Comparison of ENCODE assay signal across 8 cellular contexts in genomic region chr1:20508411-20508771, GRCh38. TPM values are rescaled to one million over a fixed set of nuclear protein-coding genes. Genes with fewer than 3 reads are reported as not detected.
A peak's percentile ranks its signal among the peaks of the same experiment; 100 is the strongest.
DNase-seq lines count a peak whose midpoint lies in the region; ATAC-seq and TF ChIP-seq lines count a peak whose summit lies in the region.

No MANE protein-coding gene starts in this region.

- no peak overlapping the region for H2AK5ac ChIP-seq in trophoblast cell (ENCODE audit: low read length)

- H3K23ac ChIP-seq in trophoblast cell (ENCODE audit: low read length) = no peak overlapping the region

- WGBS in esophagus squamous epithelium, 2 donors = 64 to 75% methylated on average over 4 to 5 of the region's 5 CpGs
- no CpG with 5 or more reads among the region's 5 CpGs for WGBS in trophoblast cell (ENCODE audit: extremely low coverage, insufficient coverage, insufficient read length)

- H3K9ac ChIP-seq in trophoblast cell (ENCODE audit: low read length) = no peak overlapping the region

- TF ChIP-seq CTCF in GM06990 (IDR thresholded peaks at IDR 0.05; ENCODE audit: insufficient read depth, low read length, poor library complexity, severe bottlenecking) (no peak), esophagus squamous epithelium (IDR thresholded peaks at IDR 0.05) (no peak)

- peak overlapping the region; percentile 99 for H4K8ac ChIP-seq in trophoblast cell (ENCODE audit: low read depth, low read length)

- H4K12ac ChIP-seq in trophoblast cell (ENCODE audit: low read depth, low read length) = peak overlapping the region; percentile 79

- no peaks in the 10 kb centered on the region for H3K27me3 ChIP-seq in GM06990 (replicated peaks; ENCODE audit: control insufficient read depth, insufficient read depth, low read length)
- H3K27me3 ChIP-seq in SJSA1 (replicated peaks) = peaks cover 3% of the 10 kb centered on the region; the same call in 1 of the 2 replicates
- H3K27me3 ChIP-seq in esophagus squamous epithelium = peaks cover 0 to 26% (median 0%) of the 10 kb centered on the region in 4 donors
- H3K27me3 ChIP-seq in trophoblast cell (ENCODE audit: insufficient read depth, low read length) = peaks cover 2% of the 10 kb centered on the region

- peak overlapping the region; percentile 74 for H3K18ac ChIP-seq in trophoblast cell (ENCODE audit: low read length)

- peak overlapping the region; percentile 99 for H2AFZ ChIP-seq in trophoblast cell (ENCODE audit: insufficient read depth, low read length, poor library complexity)

- H3K27ac ChIP-seq in SJSA1 (peak overlapping the region; percentile 67), esophagus squamous epithelium (peak overlapping the region; percentile 86 to 94 (median 90)), trophoblast cell (ENCODE audit: low read depth, low read length) (no peak overlapping the region)

- no peak for ATAC-seq in GM21447 (IDR thresholded peaks at IDR 0.05; ENCODE audit: unreplicated experiment)

- no peak overlapping the region for H3K4ac ChIP-seq in trophoblast cell (ENCODE audit: low read depth, low read length)

- H3K4me3 ChIP-seq in GM06990 (replicated peaks; ENCODE audit: low read depth, low read length) (peak overlapping the region; percentile 99), SJSA1 (peak overlapping the region; percentile 87), esophagus squamous epithelium (peak overlapping the region; percentile 85 to 96 (median 90)), trophoblast cell (ENCODE audit: low read depth, low read length) (peak overlapping the region; percentile 96)

- H3K14ac ChIP-seq in trophoblast cell (ENCODE audit: low read length) = peak overlapping the region; percentile 50

- H3K4me2 ChIP-seq in trophoblast cell (ENCODE audit: low read length) = peak overlapping the region; percentile 93

- peaks cover 3% of the 10 kb centered on the region for H3K79me2 ChIP-seq in trophoblast cell (ENCODE audit: control insufficient read depth, insufficient read depth, low read length, poor library complexity)

- H2BK5ac ChIP-seq in trophoblast cell (ENCODE audit: low read depth, low read length, poor library complexity) = no peak overlapping the region

- no peak overlapping the region for H2BK120ac ChIP-seq in trophoblast cell (ENCODE audit: insufficient read depth, low read length, poor library complexity)

- H3K9me3 ChIP-seq in SJSA1 (replicated peaks) = no peaks in the 10 kb centered on the region; the same call in 1 of the 2 replicates
- no peaks in the 10 kb centered on the region for H3K9me3 ChIP-seq in esophagus squamous epithelium
- no peaks in the 10 kb centered on the region for H3K9me3 ChIP-seq in trophoblast cell (ENCODE audit: insufficient read depth, low read depth, low read length)

- peak overlapping the region; percentile 66 for H4K91ac ChIP-seq in trophoblast cell (ENCODE audit: low read depth, low read length)

- H3K4me1 ChIP-seq in SJSA1 (replicated peaks) (no peaks in the 10 kb centered on the region; the same call in 1 of the 2 replicates), esophagus squamous epithelium (peaks cover 8 to 44% (median 21%) of the 10 kb centered on the region in 3 donors), trophoblast cell (ENCODE audit: control insufficient read depth in 1 of 2, insufficient read depth in 2 of 2, low read length in 2 of 2) (peaks cover 2 to 3% of the 10 kb centered on the region in 2 experiments)

- intact Hi-C loops in esophagus squamous epithelium (cut with DNase I) = no loop called here

- no peaks in the 10 kb centered on the region for H3K36me3 ChIP-seq in GM06990 (ENCODE audit: control insufficient read depth, insufficient read depth, low read length)
- H3K36me3 ChIP-seq in SJSA1 = peaks cover 30% of the 10 kb centered on the region
- H3K36me3 ChIP-seq in esophagus squamous epithelium = peaks cover 0 to 28% (median 0%) of the 10 kb centered on the region in 3 donors
- no peaks in the 10 kb centered on the region for H3K36me3 ChIP-seq in trophoblast cell (ENCODE audit: control insufficient read depth in 1 of 2, insufficient read depth in 2 of 2, low read length in 2 of 2)

- H2BK12ac ChIP-seq in trophoblast cell (ENCODE audit: low read length) = no peak overlapping the region

- TF ChIP-seq POLR2A in esophagus squamous epithelium (IDR thresholded peaks at IDR 0.05) = no peak

- no peak for DNase-seq in GM06990 (ENCODE audit: extremely low read depth, insufficient read length)
- no peak for DNase-seq in SJSA1 (ENCODE audit: low read depth in 1 of 2, low spot score in 2 of 2)
- DNase-seq in esophagus squamous epithelium (lab: John Stamatoyannopoulos, UW) = no peak
- DNase-seq in trophoblast cell = no peak
- DNase-seq in NCI-H2196 (lab: John Stamatoyannopoulos, UW; ENCODE audit: unreplicated experiment) = no peak
- DNase-seq in OCI-M1 (lab: John Stamatoyannopoulos, UW) = no peak
- no peak for DNase-seq in iPS-NIHi11 (ENCODE audit: low spot score)

- peaks cover 4% of the 10 kb centered on the region for H3K79me1 ChIP-seq in trophoblast cell (ENCODE audit: low read length)

RNA-seq across cellular contexts. Expression of gene MUL1, which starts 0.4 kb away (rescaled TPM):
- total RNA-seq in SJSA1 (2014; rRNA removed; shearing (Covaris generic)) = 25.4 and 42.2 TPM in 2 replicates
- 10 to 100 TPM; 19.0 to 35.6 (median 26.2) TPM for total RNA-seq in esophagus squamous epithelium
- polyA plus RNA-seq in trophoblast cell (2013) = 13.6 TPM in 2 replicates

RNA-seq across cellular contexts. Expression of gene CAMK2N1, which starts 22.4 kb away (rescaled TPM):
- 33.8 and 37.1 TPM in 2 replicates for total RNA-seq in SJSA1 (2014; rRNA removed; shearing (Covaris generic))
- total RNA-seq in esophagus squamous epithelium = 10 to 100 TPM in 1 of 4 donors, 1 to 10 TPM in 3; 3.1 to 12.8 (median 6.8) TPM
- polyA plus RNA-seq in trophoblast cell (2013) = 56.8 and 62.5 TPM in 2 replicates

RNA-seq across cellular contexts. Expression of gene FAM43B, which starts 44.0 kb away (rescaled TPM):
- total RNA-seq in SJSA1 (2014; rRNA removed; shearing (Covaris generic)) = not detected in 2 replicates
- under 1 TPM in 3 of 4 donors, not detected in 1; 0.11 to 0.19 (median 0.13) TPM for total RNA-seq in esophagus squamous epithelium
- polyA plus RNA-seq in trophoblast cell (2013) = 0.01 and 0.03 TPM in 2 replicates
